ENCODE assay signal across 7 cellular contexts in genomic region chr6:163533443-163533842, GRCh38.
DNase-seq lines count a peak whose midpoint lies in the region; TF ChIP-seq lines count a peak whose summit lies in the region.

No MANE protein-coding gene starts in this region.

- no peak for TF ChIP-seq CTCF in HFF-Myc (IDR thresholded peaks at IDR 0.05; ENCODE audit: low read depth, low read length, missing control alignments)
- no peak for TF ChIP-seq CTCF in RWPE1 (conservative IDR thresholded peaks at IDR 0.05; ENCODE audit: low read depth)
- TF ChIP-seq CTCF in foreskin fibroblast (IDR thresholded peaks at IDR 0.05; ENCODE audit: low read depth, low read length): no peak

- H3K4me3 ChIP-seq in HFF-Myc (replicated peaks; ENCODE audit: low read depth, low read length) (no peak overlapping the region), foreskin fibroblast (ENCODE audit: low read depth in 1 of 2, low read length in 2 of 2) (no peak overlapping the region), skeletal muscle satellite cell (ENCODE audit: low read length) (no peak overlapping the region)

- POLR2A ChIA-PET in RWPE1 (lab: Yijun Ruan, JAX; ENCODE audit: low non-redundant PET): no interaction called here

- peaks cover 7% of the 10 kb centered on the region for H3K36me3 ChIP-seq in skeletal muscle satellite cell (ENCODE audit: insufficient read depth, low read length)

- CTCF ChIA-PET in RWPE1 (lab: Yijun Ruan, JAX): no interaction called here

- no peaks in the 10 kb centered on the region for H3K9me3 ChIP-seq in skeletal muscle satellite cell (replicated peaks; ENCODE audit: low read length)

- H3K9ac ChIP-seq in skeletal muscle satellite cell (ENCODE audit: low read depth, low read length): peak overlapping the region; percentile 18

- peaks cover 57% of the 10 kb centered on the region for H3K4me1 ChIP-seq in skeletal muscle satellite cell (ENCODE audit: control insufficient read depth, insufficient read depth, low read length)

- no peaks in the 10 kb centered on the region for H3K27me3 ChIP-seq in skeletal muscle satellite cell (ENCODE audit: control insufficient read depth, insufficient read depth, low read length)

- peak overlapping the region; percentile 38 for H3K4me2 ChIP-seq in skeletal muscle satellite cell (ENCODE audit: low read length)

- DNase-seq in HFF-Myc (ENCODE audit: extremely low read depth, low read depth) (peak; percentile 67), RWPE1 (ENCODE audit: low spot score) (peak; percentile 66), foreskin fibroblast (peak; percentile 92 to 94), GOT3 (lab: John Stamatoyannopoulos, UW) (no peak), AML-193 (lab: John Stamatoyannopoulos, UW) (no peak), NCI-H748 (lab: John Stamatoyannopoulos, UW; ENCODE audit: unreplicated experiment) (no peak)

- H3K27ac ChIP-seq in RWPE1: no peak overlapping the region

Comparison
In these comparisons a context has a peak if more than half of its experiments do, and no peak if none do; other contexts are left out.
1. DNase-seq: peak in HFF-Myc (single experiment), RWPE1 (single experiment) and foreskin fibroblast (2 of 2); none in GOT3 (single experiment), AML-193 (0 of 2) and NCI-H748 (single experiment).